ENCODE assay signal across 21 cellular contexts in the genomic region with DNA sequence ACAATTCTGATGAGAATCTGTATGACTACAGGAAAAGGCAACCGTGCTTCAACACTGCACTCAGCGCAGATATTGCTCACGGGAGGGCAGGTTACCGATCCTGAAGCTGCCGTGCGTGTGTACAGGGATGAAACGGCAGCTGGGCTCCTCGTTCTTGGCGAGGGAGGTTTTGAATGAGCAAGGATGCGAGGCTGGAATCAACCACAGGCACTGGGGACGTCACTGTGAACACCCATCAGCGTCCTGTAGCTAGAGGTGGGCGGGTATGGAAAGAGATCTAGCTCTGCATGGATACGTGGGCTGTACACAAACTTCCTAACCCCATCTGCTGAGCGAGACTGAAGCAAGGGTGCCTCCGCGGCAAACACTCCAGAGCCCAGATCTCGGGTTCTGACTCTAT.
DNase-seq lines count a peak whose midpoint lies in the region; ATAC-seq and TF ChIP-seq lines count a peak whose summit lies in the region.
"Had no signal": no experiment of that assay in that cellular context is flagged by ENCODE, and none has a peak within 500 bp of the region (broad histone marks: within the 10 kb centered on the region; RNA-seq: fewer than 3 reads in every experiment).

No MANE protein-coding gene starts in this region.

- no peak for TF ChIP-seq POLR2A in esophagus muscularis mucosa (IDR thresholded peaks at IDR 0.05; ENCODE audit: low read depth)

- ATAC-seq in upper lobe of right lung = no peak
- no peak for ATAC-seq in GM19324 (IDR thresholded peaks at IDR 0.05; ENCODE audit: low FRiP score, unreplicated experiment)
- ATAC-seq in GM21447 (IDR thresholded peaks at IDR 0.05; ENCODE audit: unreplicated experiment) = no peak
- ATAC-seq: activated CD4-positive, CD25-positive, alpha-beta regulatory T cell treated with anti-CD3 and anti-CD28 coated beads, Interleukin-2, amount 50 U/mL, for 24 hours; CD8-positive, alpha-beta T cell; effector memory CD8-positive, alpha-beta T cell; esophagus mucosa; gastroesophageal sphincter; stimulated activated naive CD8-positive, alpha-beta T cell treated with anti-CD3 and anti-CD28 coated beads, Interleukin-15, Interleukin-2, amounts not matched to agents 100 U/mL and 50 U/mL, for 24 hours had no signal

- H3K9me3 ChIP-seq in esophagus muscularis mucosa = no peaks in the 10 kb centered on the region
- H3K9me3 ChIP-seq in neural progenitor cell (ENCODE audit: low read depth) = no peaks in the 10 kb centered on the region
- no peaks in the 10 kb centered on the region for H3K9me3 ChIP-seq in upper lobe of right lung
- H3K9me3 ChIP-seq: gastroesophageal sphincter, SJSA1, thyroid gland had no signal

- H3K27me3 ChIP-seq in esophagus muscularis mucosa (no peaks in the 10 kb centered on the region), neural progenitor cell (no peaks in the 10 kb centered on the region), upper lobe of right lung (peaks cover 6% of the 10 kb centered on the region)
- H3K27me3 ChIP-seq: SJSA1, thyroid gland had no signal

- no peak overlapping the region for H3K4me3 ChIP-seq in esophagus muscularis mucosa
- H3K4me3 ChIP-seq in neural progenitor cell = no peak overlapping the region
- no peak overlapping the region for H3K4me3 ChIP-seq in upper lobe of right lung
- H3K4me3 ChIP-seq: gastroesophageal sphincter, SJSA1, thyroid gland had no signal

- H4K20me1 ChIP-seq in neural progenitor cell (ENCODE audit: low read depth) = no peaks in the 10 kb centered on the region

- H3K27me3 Mint-ChIP-seq in neural progenitor cell (ENCODE audit: insufficient read depth, low read depth) = peaks cover 7% of the 10 kb centered on the region

- H3K4me1 ChIP-seq in esophagus muscularis mucosa (peaks cover 3 to 27% (median 19%) of the 10 kb centered on the region in 4 donors), neural progenitor cell (no peaks in the 10 kb centered on the region), upper lobe of right lung (peaks cover 4% of the 10 kb centered on the region)

- no peak overlapping the region for H3K27ac ChIP-seq in esophagus muscularis mucosa (replicated peaks in 1 of 4)
- H3K27ac ChIP-seq in neural progenitor cell = no peak overlapping the region
- no peak overlapping the region for H3K27ac ChIP-seq in upper lobe of right lung
- H3K27ac ChIP-seq: gastroesophageal sphincter, SJSA1, thyroid gland had no signal

- H3K36me3 ChIP-seq in esophagus muscularis mucosa = no peaks in the 10 kb centered on the region
- H3K36me3 ChIP-seq in neural progenitor cell = no peaks in the 10 kb centered on the region
- no peaks in the 10 kb centered on the region for H3K36me3 ChIP-seq in upper lobe of right lung
- H3K36me3 ChIP-seq: gastroesophageal sphincter, SJSA1, thyroid gland had no signal

- no peak overlapping the region for H3K9ac ChIP-seq in neural progenitor cell

- no peaks in the 10 kb centered on the region for H3K9me3 Mint-ChIP-seq in neural progenitor cell
- H3K9me3 Mint-ChIP-seq: activated CD4-positive, alpha-beta memory T cell treated with anti-CD3 and anti-CD28 coated beads for 36 hours; brain; CD8-positive, alpha-beta T cell; effector memory CD8-positive, alpha-beta T cell had no signal

- DNase-seq in activated effector memory CD4-positive, alpha-beta T cell treated with anti-CD3 and anti-CD28 coated beads, Interleukin-2, amount 50 U/mL, for 16 hours = peak; percentile 31
- DNase-seq in activated effector memory CD4-positive, alpha-beta T cell treated with Interleukin-2 at 50 U/mL for 16 hours = no peak
- DNase-seq in esophagus muscularis mucosa (ENCODE audit: extremely low spot score) (peak; percentile 91), neural progenitor cell (ENCODE audit: low spot score) (no peak), upper lobe of right lung (peak; percentile 12), kidney tubule cell (ENCODE audit: low spot score) (no peak)
- DNase-seq: 8988T; activated CD4-positive, alpha-beta memory T cell treated with anti-CD3 and anti-CD28 coated beads for 36 hours; CD8-positive, alpha-beta T cell; effector memory CD8-positive, alpha-beta T cell; NCI-H187; NCI-H524 treated with DMSO at 0.1 percent for 48 hours; stimulated activated naive CD8-positive, alpha-beta T cell treated with anti-CD3 and anti-CD28 coated beads, Interleukin-15, Interleukin-2, amounts not matched to agents 100 U/mL and 50 U/mL, for 24 hours; thyroid gland had no signal

- no peak overlapping the region for H3K4me2 ChIP-seq in neural progenitor cell

- H3F3A ChIP-seq in neural progenitor cell (ENCODE audit: low read depth) = no peaks in the 10 kb centered on the region

- peak overlapping the region; percentile 54 for H3K27ac Mint-ChIP-seq in neural progenitor cell
- H3K27ac Mint-ChIP-seq: activated CD4-positive, alpha-beta memory T cell treated with anti-CD3 and anti-CD28 coated beads for 36 hours; CD8-positive, alpha-beta T cell; effector memory CD8-positive, alpha-beta T cell had no signal

- H3K79me2 ChIP-seq in neural progenitor cell (ENCODE audit: low read depth) = no peaks in the 10 kb centered on the region

- H3K36me3 Mint-ChIP-seq in neural progenitor cell = no peaks in the 10 kb centered on the region
- H3K36me3 Mint-ChIP-seq: activated CD4-positive, alpha-beta memory T cell treated with anti-CD3 and anti-CD28 coated beads for 36 hours; brain; CD8-positive, alpha-beta T cell had no signal

- no peak overlapping the region for H2AFZ ChIP-seq in neural progenitor cell (replicated peaks)

- no peak for TF ChIP-seq EP300 in esophagus muscularis mucosa (IDR thresholded peaks at IDR 0.05)

- WGBS in esophagus muscularis mucosa = 87% methylated on average over 18 of the region's 18 CpGs

- H3K4me3 Mint-ChIP-seq in neural progenitor cell = no peak overlapping the region
- H3K4me3 Mint-ChIP-seq: activated CD4-positive, alpha-beta memory T cell treated with anti-CD3 and anti-CD28 coated beads for 36 hours; brain; CD8-positive, alpha-beta T cell; effector memory CD8-positive, alpha-beta T cell had no signal

- TF ChIP-seq CTCF in esophagus muscularis mucosa (IDR thresholded peaks at IDR 0.05) (no peak), neural progenitor cell (IDR thresholded peaks at IDR 0.05) (no peak), upper lobe of right lung (IDR thresholded peaks at IDR 0.05) (no peak)

- intact Hi-C loops in esophagus muscularis mucosa (cut with DNase I) (no loop called here), upper lobe of right lung (cut with DNase I) (no loop called here)

- H3K4me1 Mint-ChIP-seq in neural progenitor cell = peaks cover 2% of the 10 kb centered on the region

Comparison
In these comparisons a context has a peak if more than half of its experiments do, and no peak if none do; other contexts are left out.
1. DNase-seq: peak in activated effector memory CD4-positive, alpha-beta T cell treated with anti-CD3 and anti-CD28 coated beads, Interleukin-2, amount 50 U/mL, for 16 hours (single experiment), esophagus muscularis mucosa (single experiment) and upper lobe of right lung (single experiment); none in activated effector memory CD4-positive, alpha-beta T cell treated with Interleukin-2 at 50 U/mL for 16 hours (single experiment), neural progenitor cell (single experiment) and kidney tubule cell (single experiment).